In genomic region chr1:144322598-144322997, GRCh38 we compare ENCODE assay signal across 18 cellular contexts. TPM values are rescaled to one million over a fixed set of nuclear protein-coding genes. Genes with fewer than 3 reads are reported as not detected.
"Had no signal": no experiment of that assay in that cellular context is flagged by ENCODE, and none has a peak within 500 bp of the region (broad histone marks: within the 10 kb centered on the region; RNA-seq: fewer than 3 reads in every experiment).

No MANE protein-coding gene starts in this region.

RNA-seq across cellular contexts. Expression of gene PPIAL4E, which starts 50.8 kb away (rescaled TPM):
- total RNA-seq: activated CD4-positive, alpha-beta memory T cell treated with anti-CD3 and anti-CD28 coated beads for 36 hours; activated CD4-positive, alpha-beta T cell treated with anti-CD3 and anti-CD28 coated beads for 36 hours; ascending aorta; cardiac muscle cell; chondrocyte; endothelial cell of umbilical vein; fibroblast of lung; fibroblast of villous mesenchyme; gastroesophageal sphincter; kidney epithelial cell; lower leg skin; mononuclear cell; osteoblast; SJCRH30; temporal lobe; tibial nerve; urinary bladder had no signal
- polyA plus RNA-seq: cardiac muscle cell, endothelial cell of umbilical vein, esophagus, fibroblast of lung, urinary bladder had no signal
